In the genomic region with DNA sequence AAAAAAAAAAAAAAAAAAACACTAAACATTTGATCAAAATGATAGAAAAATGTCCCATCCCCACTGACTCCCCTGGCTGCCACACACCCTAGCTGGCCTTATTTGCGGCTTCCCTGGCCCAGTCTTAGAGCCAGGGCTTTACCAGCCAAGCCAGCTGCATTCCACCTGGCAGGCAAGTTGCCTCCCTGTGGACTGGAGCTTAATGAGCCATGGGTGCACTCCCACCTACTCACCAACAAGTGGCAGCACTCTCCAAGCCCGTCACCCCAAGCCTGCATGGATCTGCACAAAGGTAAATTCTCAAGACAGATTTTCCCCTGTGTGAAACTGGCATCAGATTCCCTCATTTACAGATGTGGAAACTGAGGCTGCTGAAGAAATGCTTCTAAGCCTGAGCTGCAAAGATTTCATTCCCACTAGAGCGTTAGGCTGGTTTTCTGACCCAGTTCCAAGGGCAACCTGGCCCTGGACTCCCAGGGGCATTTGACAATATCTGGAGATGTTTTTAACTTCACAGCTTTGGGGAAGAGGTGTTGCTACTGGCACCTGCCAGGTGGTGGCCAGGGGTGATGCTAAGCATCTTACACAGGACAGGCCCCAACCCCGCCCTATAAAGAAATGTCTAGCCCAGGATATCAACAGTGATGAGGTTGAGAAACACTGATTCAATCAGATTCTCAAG, we compare ENCODE assay signal across 9 cellular contexts. TPM values are rescaled to one million over a fixed set of nuclear protein-coding genes. Genes with fewer than 3 reads are reported as not detected.
A peak's percentile ranks its signal among the peaks of the same experiment; 100 is the strongest.
DNase-seq lines count a peak whose midpoint lies in the region; ATAC-seq and TF ChIP-seq lines count a peak whose summit lies in the region.
"Had no signal": no experiment of that assay in that cellular context is flagged by ENCODE, and none has a peak within 500 bp of the region (broad histone marks: within the 10 kb centered on the region; RNA-seq: fewer than 3 reads in every experiment).

No MANE protein-coding gene starts in this region.

- H4K20me1 ChIP-seq in IMR-90 (ENCODE audit: insufficient read depth, low read length), result peaks cover 7% of the 10 kb centered on the region; the same call in 1 of the 2 replicates
- H4K20me1 ChIP-seq in PC-9 (ENCODE audit: insufficient read depth), result no peaks in the 10 kb centered on the region

- H3K36me3 ChIP-seq in IMR-90 (ENCODE audit: control insufficient read depth, insufficient read depth, low read length) (no peaks in the 10 kb centered on the region), PC-9 (ENCODE audit: low read depth) (no peaks in the 10 kb centered on the region)

- H3K9ac ChIP-seq in IMR-90 (ENCODE audit: low read depth, low read length), result no peak overlapping the region

- no peak overlapping the region for H4K91ac ChIP-seq in IMR-90 (ENCODE audit: insufficient read depth, low read depth, low read length)

- H3K79me2 ChIP-seq in PC-9 (ENCODE audit: low read depth), result no peaks in the 10 kb centered on the region

- intact Hi-C loops in IMR-90 (cut with micrococcal nuclease) (no loop called here), PC-9 (cut with micrococcal nuclease; ENCODE audit: unreplicated experiment) (no loop called here), head of caudate nucleus (cut with DNase I) (no loop called here)

- no peaks in the 10 kb centered on the region for H3K9me3 Mint-ChIP-seq in activated T-helper 17 cell treated with anti-CD3 and anti-CD28 coated beads, Interleukin-2, amount 50 U/mL, for 72 hours

- BruUV-seq in IMR-90 (replicated peaks; lab: Mats Ljungman, UMichigan) (no TSS peak), PC-9 (replicated peaks; lab: Mats Ljungman, UMichigan) (no TSS peak)

- no peak overlapping the region for H3K27ac ChIP-seq in IMR-90 (ENCODE audit: insufficient read depth, low read length)
- H3K27ac ChIP-seq in PC-9, result no peak overlapping the region

- peaks cover 34% of the 10 kb centered on the region for H3K27me3 ChIP-seq in IMR-90 (ENCODE audit: control insufficient read depth, insufficient read depth, low read length)
- no peaks in the 10 kb centered on the region for H3K27me3 ChIP-seq in PC-9 (ENCODE audit: insufficient read depth, low read depth)

- H3K9me2 ChIP-seq in PC-9 (ENCODE audit: insufficient read depth), result no peaks in the 10 kb centered on the region

- H3K9me1 ChIP-seq in IMR-90 (ENCODE audit: insufficient read depth, low read length), result peaks cover 6% of the 10 kb centered on the region; the same call in 1 of the 2 replicates

- H3K27ac Mint-ChIP-seq in activated T-helper 17 cell treated with anti-CD3 and anti-CD28 coated beads, Interleukin-2, amount 50 U/mL, for 72 hours, result no peak overlapping the region

- no peak overlapping the region for H3K18ac ChIP-seq in IMR-90 (ENCODE audit: low read depth, low read length)

- H3K23ac ChIP-seq in IMR-90 (ENCODE audit: low read depth, low read length), result no peak overlapping the region

- H4K5ac ChIP-seq in IMR-90 (ENCODE audit: low read depth, low read length), result no peak overlapping the region

- TF ChIP-seq POLR2A in IMR-90 (IDR thresholded peaks at IDR 0.05; ENCODE audit: low read depth, low read length), result no peak

- no peak overlapping the region for H2BK20ac ChIP-seq in IMR-90 (ENCODE audit: low read depth, low read length)

- H2AK5ac ChIP-seq in IMR-90 (ENCODE audit: low read depth, low read length), result no peak overlapping the region

- TF ChIP-seq CTCF in IMR-90 (conservative IDR thresholded peaks at IDR 0.05; ENCODE audit: low read depth, low read length) (peak; percentile 44), PC-9 (conservative IDR thresholded peaks at IDR 0.05) (peak; percentile 75)

- WGBS in IMR-90 (ENCODE audit: extremely low coverage in 2 of 2, insufficient read length in 1 of 2), 2 experiments, result 36% methylated on average over 2 of the region's 4 CpGs; no CpG with 5 or more reads in 1 of the 2 experiments

- no peak overlapping the region for H3K56ac ChIP-seq in IMR-90 (ENCODE audit: extremely low read depth, insufficient read depth, low read length)

- no peak overlapping the region for H2BK5ac ChIP-seq in IMR-90 (ENCODE audit: low read depth, low read length, poor library complexity, severe bottlenecking)

- H3K36me3 Mint-ChIP-seq in activated T-helper 17 cell treated with anti-CD3 and anti-CD28 coated beads, Interleukin-2, amount 50 U/mL, for 72 hours (ENCODE audit: low read depth), result no peaks in the 10 kb centered on the region

- TF ChIP-seq RAD21 in IMR-90 (IDR thresholded peaks at IDR 0.05; ENCODE audit: low read length), result peak; percentile 37

- H3K9me3 ChIP-seq in IMR-90 (ENCODE audit: control insufficient read depth, insufficient read depth, low read length), result no peaks in the 10 kb centered on the region
- H3K9me3 ChIP-seq in PC-9 (ENCODE audit: insufficient read depth, low read depth), result no peaks in the 10 kb centered on the region

- H3K4me1 ChIP-seq in IMR-90 (ENCODE audit: control insufficient read depth, insufficient read depth, low read length) (peaks cover 6% of the 10 kb centered on the region), PC-9 (replicated peaks; ENCODE audit: insufficient read depth) (peaks cover 68% of the 10 kb centered on the region)

- H2BK15ac ChIP-seq in IMR-90 (ENCODE audit: low read depth, low read length), result no peak overlapping the region

- H3F3A ChIP-seq in PC-9 (ENCODE audit: insufficient read depth, low read depth), result peaks cover 30% of the 10 kb centered on the region

- no peaks in the 10 kb centered on the region for H3K4me1 Mint-ChIP-seq in activated T-helper 17 cell treated with anti-CD3 and anti-CD28 coated beads, Interleukin-2, amount 50 U/mL, for 72 hours

- no peak overlapping the region for H2BK120ac ChIP-seq in IMR-90 (ENCODE audit: low read depth, low read length)

- no peaks in the 10 kb centered on the region for H3K27me3 Mint-ChIP-seq in activated T-helper 17 cell treated with anti-CD3 and anti-CD28 coated beads, Interleukin-2, amount 50 U/mL, for 72 hours

- DNase-seq in AG20443 (ENCODE audit: low spot score) (peak; percentile 42), IMR-90 (peak; percentile 63), PC-9 (peak; percentile 60 to 80), head of caudate nucleus (peak in 25 of 42 donors; percentile 22 to 73 (median 42)), dedifferentiated amniotic fluid mesenchymal stem cell (ENCODE audit: extremely low spot score) (no peak)
- DNase-seq in stimulated activated CD4-positive, alpha-beta T cell treated with anti-CD3 and anti-CD28 coated beads, Interleukin-1b, Interleukin-23, amount 100 ng/mL, for 48 hours, result peak; percentile 57

- no peak overlapping the region for H3K4ac ChIP-seq in IMR-90 (ENCODE audit: low read depth, low read length)

- peak overlapping the region; percentile 62 for H2AFZ ChIP-seq in IMR-90 (replicated peaks; ENCODE audit: low read length, poor library complexity)
- no peak overlapping the region for H2AFZ ChIP-seq in PC-9

- CTCF ChIA-PET in IMR-90 (lab: Yijun Ruan, JAX), result interaction anchor here (0.6 to 1.9 kb wide), 5 partner anchors 10 to 633 kb away, joined by 3 to 15 read pairs (median 3); no protein-coding TSS in a partner anchor
- CTCF ChIA-PET in PC-9 (lab: Charles Lee), result interaction anchor here (0.5 to 1.2 kb wide), 9 partner anchors 8 to 114 kb away, joined by 3 to 18 read pairs (median 4); no protein-coding TSS in a partner anchor

- H3K14ac ChIP-seq in IMR-90 (replicated peaks; ENCODE audit: low read depth, low read length), result no peak overlapping the region

- in situ Hi-C loops in IMR-90 (cut with MboI; ENCODE audit: low sequenced_read_pairs), result loop anchor here (25.0 kb wide), 1 partner anchor 261 kb away; no protein-coding TSS in a partner anchor

- H4K8ac ChIP-seq in IMR-90 (ENCODE audit: low read depth in 2 of 2, low read length in 2 of 2), result no peak overlapping the region

- no peak overlapping the region for H2AK9ac ChIP-seq in IMR-90 (replicated peaks; ENCODE audit: low read depth, low read length, poor library complexity)

- H3K4me3 ChIP-seq in IMR-90 (ENCODE audit: insufficient read depth, low read depth, low read length) (no peak overlapping the region), PC-9 (no peak overlapping the region)
- H3K4me3 ChIP-seq: lung had no signal

- dilution Hi-C loops in IMR-90 (cut with HindIII; ENCODE audit: low sequenced_read_pairs, unreplicated experiment), result no loop called here

- H3K4me2 ChIP-seq in IMR-90 (ENCODE audit: low read depth, low read length) (no peak overlapping the region), PC-9 (peak overlapping the region; percentile 23)

- POLR2A ChIA-PET in IMR-90 (lab: Charles Lee; ENCODE audit: unreplicated experiment) (no interaction called here), PC-9 (lab: Charles Lee; ENCODE audit: unreplicated experiment) (interaction anchor here (0.7 kb wide), 1 partner anchor 37 kb away, joined by 24 read pairs; no protein-coding TSS in a partner anchor)

- no peaks in the 10 kb centered on the region for H3K79me1 ChIP-seq in IMR-90 (ENCODE audit: low read depth in 1 of 2, low read length in 2 of 2)

- no peak overlapping the region for H3K4me3 Mint-ChIP-seq in activated T-helper 17 cell treated with anti-CD3 and anti-CD28 coated beads, Interleukin-2, amount 50 U/mL, for 72 hours

- ATAC-seq in GM18861 (IDR thresholded peaks at IDR 0.05; ENCODE audit: unreplicated experiment) (peak; percentile 76), IMR-90 (ENCODE audit: low read depth) (peak; percentile 52)
- peak; percentile 70 for ATAC-seq in activated T-helper 17 cell treated with anti-CD3 and anti-CD28 coated beads, Interleukin-2, amount 50 U/mL, for 72 hours (replicated peaks)

TF ChIP-seq in IMR-90, 13 proteins besides CTCF, POLR2A, EP300 and RAD21 (continues in another document):
- TF ChIP-seq ELK1 (IDR thresholded peaks at IDR 0.05; ENCODE audit: borderline replicate concordance, low read depth, low read length), result no peak

RNA-seq across cellular contexts. Expression of gene VDAC1, which starts 21.9 kb away (rescaled TPM):
- total RNA-seq in IMR-90 (2012; rRNA removed) (365 and 423 TPM in 2 replicates), PC-9 (2021) (157 and 228 TPM in 2 replicates)
- polyA plus RNA-seq in IMR-90 (2012; rRNA removed), result 242 and 289 TPM in 2 replicates
- polyA plus RNA-seq in IMR-90 (2012; cell fraction: cytosol; rRNA removed), result 103 and 148 TPM in 2 replicates
- polyA plus RNA-seq in IMR-90 (2012; cell fraction: nucleus; rRNA removed; ENCODE audit: low replicate concordance), result 46.1 and 144 TPM in 2 replicates
- 100 to 1,000 TPM; 334 to 423 TPM for total RNA-seq in activated T-helper 17 cell treated with anti-CD3 and anti-CD28 coated beads, Interleukin-2, amount 50 U/mL, for 72 hours

RNA-seq across cellular contexts. Expression of gene C5orf15, which starts 58.2 kb away (rescaled TPM):
- total RNA-seq in IMR-90 (2012; rRNA removed) (35.1 and 54.2 TPM in 2 replicates), PC-9 (2021) (24.4 and 45.0 TPM in 2 replicates)
- 64.5 and 73.5 TPM in 2 replicates for polyA plus RNA-seq in IMR-90 (2012; rRNA removed)
- 35.0 and 205 TPM in 2 replicates for polyA plus RNA-seq in IMR-90 (2012; cell fraction: cytosol; rRNA removed)
- 37.9 and 38.3 TPM in 2 replicates for polyA plus RNA-seq in IMR-90 (2012; cell fraction: nucleus; rRNA removed; ENCODE audit: low replicate concordance)
- 10 to 100 TPM; 17.9 to 36.8 TPM for total RNA-seq in activated T-helper 17 cell treated with anti-CD3 and anti-CD28 coated beads, Interleukin-2, amount 50 U/mL, for 72 hours
